In the genomic region with DNA sequence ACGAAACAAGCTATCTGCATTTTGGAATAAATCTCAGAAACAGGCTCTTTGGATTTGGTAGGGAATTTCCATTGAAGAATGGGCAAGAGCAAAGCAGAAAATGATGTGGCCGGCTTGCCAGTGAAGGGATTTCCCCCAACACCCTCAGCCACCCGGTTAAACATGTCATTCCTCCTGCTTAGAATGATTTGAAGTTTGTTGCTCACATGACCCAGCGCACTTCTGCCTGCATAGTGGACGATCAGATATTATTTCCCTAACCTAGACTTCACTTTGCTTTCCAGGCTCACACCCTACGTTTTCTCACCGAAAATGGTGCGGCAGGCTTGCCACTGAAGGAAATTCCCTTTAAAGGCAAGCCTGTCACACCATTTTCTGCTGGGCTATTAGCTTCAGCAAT, we compare ENCODE assay signal across 21 cellular contexts.
DNase-seq lines count a peak whose midpoint lies in the region; ATAC-seq, FAIRE-seq and TF ChIP-seq lines count a peak whose summit lies in the region.
"Had no signal": no experiment of that assay in that cellular context is flagged by ENCODE, and none has a peak within 500 bp of the region (broad histone marks: within the 10 kb centered on the region; RNA-seq: fewer than 3 reads in every experiment).

No MANE protein-coding gene starts in this region.

- H3K36me3 ChIP-seq in astrocyte (ENCODE audit: insufficient read depth, low read length) (peaks cover 32% of the 10 kb centered on the region), mesenchymal stem cell (ENCODE audit: control insufficient read depth in 1 of 2, insufficient read depth in 2 of 2, low read depth in 1 of 2, low read length in 2 of 2) (peaks cover 14 to 81% of the 10 kb centered on the region in 2 experiments), osteoblast (ENCODE audit: insufficient read depth, low read length) (peaks cover 70% of the 10 kb centered on the region)
- H3K36me3 ChIP-seq: BLaER1 had no signal

- H3K4me3 ChIP-seq in astrocyte (ENCODE audit: insufficient read depth, low read depth, low read length) (no peak overlapping the region), mesenchymal stem cell (ENCODE audit: insufficient read depth in 1 of 2, low read depth in 1 of 2, low read length in 2 of 2) (no peak overlapping the region), osteoblast (ENCODE audit: insufficient read depth, low read length) (no peak overlapping the region), foreskin fibroblast (ENCODE audit: low read depth in 1 of 2, low read length in 2 of 2) (no peak overlapping the region)
- H3K4me3 ChIP-seq: A549, BLaER1 had no signal

- no peak overlapping the region for H4K8ac ChIP-seq in mesenchymal stem cell (ENCODE audit: low read length)

- no peak overlapping the region for H2BK120ac ChIP-seq in mesenchymal stem cell (ENCODE audit: low read depth, low read length)

- 92% methylated on average over 8 of the region's 8 CpGs for WGBS in mesenchymal stem cell

- H3K14ac ChIP-seq in mesenchymal stem cell (ENCODE audit: low read length in 2 of 2) = no peak overlapping the region

- TF ChIP-seq CTCF in astrocyte (IDR thresholded peaks at IDR 0.05; ENCODE audit: insufficient read depth, low read depth, low read length) (no peak), osteoblast (IDR thresholded peaks at IDR 0.05; ENCODE audit: extremely low read depth, low read depth, low read length) (no peak), foreskin fibroblast (IDR thresholded peaks at IDR 0.05; ENCODE audit: low read depth, low read length) (no peak)

- no peak overlapping the region for H4K91ac ChIP-seq in mesenchymal stem cell (ENCODE audit: low read length)

- no peaks in the 10 kb centered on the region for H3K79me1 ChIP-seq in mesenchymal stem cell (replicated peaks; ENCODE audit: low read length, poor library complexity, severe bottlenecking)

- H2AFZ ChIP-seq in astrocyte (ENCODE audit: low read depth, low read length) (no peak overlapping the region), mesenchymal stem cell (ENCODE audit: low read depth, low read length) (no peak overlapping the region), osteoblast (ENCODE audit: low read length) (no peak overlapping the region)

- no peaks in the 10 kb centered on the region for H3K9me3 ChIP-seq in astrocyte (ENCODE audit: insufficient read depth, low read depth, low read length)
- H3K9me3 ChIP-seq in mesenchymal stem cell (ENCODE audit: control insufficient read depth, low read length) = no peaks in the 10 kb centered on the region
- no peaks in the 10 kb centered on the region for H3K9me3 ChIP-seq in osteoblast (ENCODE audit: low read depth, low read length)
- H3K9me3 ChIP-seq: A549 had no signal

- no peak overlapping the region for H3K9ac ChIP-seq in astrocyte (ENCODE audit: low read length)
- no peak overlapping the region for H3K9ac ChIP-seq in mesenchymal stem cell (ENCODE audit: low read length)
- H3K9ac ChIP-seq: BLaER1 had no signal

- no peaks in the 10 kb centered on the region for H3K9me3 Mint-ChIP-seq in astrocyte (ENCODE audit: unreplicated experiment)
- H3K9me3 Mint-ChIP-seq: H9 had no signal

- H2BK12ac ChIP-seq in mesenchymal stem cell (ENCODE audit: low read length in 2 of 2) = peak overlapping the region in 1 of 2 experiments; percentile 84

- H3K27ac Mint-ChIP-seq in astrocyte (ENCODE audit: unreplicated experiment) = peak overlapping the region; percentile 9
- H3K27ac Mint-ChIP-seq: CD14-positive monocyte; CD4-positive, alpha-beta memory T cell; H9 had no signal

- H3K27me3 Mint-ChIP-seq in astrocyte (ENCODE audit: low read depth, unreplicated experiment) = no peaks in the 10 kb centered on the region
- H3K27me3 Mint-ChIP-seq: CD4-positive, alpha-beta memory T cell had no signal

- in situ Hi-C loops in Caki2 (cut with HindIII; ENCODE audit: low pct_unique_long_range_greater_than_20kb, low sequenced_read_pairs) = no loop called here

- FAIRE-seq in astrocyte (lab: Jason Lieb, UNC) (no peak), urothelium cell line (lab: Jason Lieb, UNC) (no peak)
- FAIRE-seq: A549, GM12892, GM18507, H1, HepG2 had no signal

- H4K20me1 ChIP-seq in astrocyte (ENCODE audit: insufficient read depth, low read length) (no peaks in the 10 kb centered on the region), osteoblast (ENCODE audit: insufficient read depth, low read length) (peaks cover 3% of the 10 kb centered on the region)
- H4K20me1 ChIP-seq: BLaER1 had no signal

- peaks cover 27% of the 10 kb centered on the region for H3K36me3 Mint-ChIP-seq in astrocyte (ENCODE audit: low read depth, unreplicated experiment)
- H3K36me3 Mint-ChIP-seq: CD14-positive monocyte; CD4-positive, alpha-beta memory T cell had no signal

- no peak overlapping the region for H2AK5ac ChIP-seq in mesenchymal stem cell (ENCODE audit: low read length, severe bottlenecking)

- H3K4me3 Mint-ChIP-seq in astrocyte (ENCODE audit: unreplicated experiment) = no peak overlapping the region
- H3K4me3 Mint-ChIP-seq: CD14-positive monocyte; CD4-positive, alpha-beta memory T cell; H9 had no signal

- H2BK15ac ChIP-seq in mesenchymal stem cell (ENCODE audit: low read depth, poor library complexity, severe bottlenecking) = no peak overlapping the region

- H3K4me2 ChIP-seq in astrocyte (ENCODE audit: low read length) (no peak overlapping the region), mesenchymal stem cell (ENCODE audit: low read length, poor library complexity, severe bottlenecking) (no peak overlapping the region), osteoblast (ENCODE audit: insufficient read depth, low read length) (no peak overlapping the region)
- H3K4me2 ChIP-seq: BLaER1 had no signal

- H3K4me1 ChIP-seq in astrocyte (ENCODE audit: insufficient read depth, low read length) = peaks cover 11% of the 10 kb centered on the region
- no peaks in the 10 kb centered on the region for H3K4me1 ChIP-seq in mesenchymal stem cell (ENCODE audit: control insufficient read depth, insufficient read depth, low read depth, low read length)
- H3K4me1 ChIP-seq in osteoblast (ENCODE audit: insufficient read depth, low read length) = peaks cover 29% of the 10 kb centered on the region
- H3K4me1 ChIP-seq: BLaER1 had no signal

- peak overlapping the region; percentile 82 for H3K27ac ChIP-seq in astrocyte (ENCODE audit: low read depth, low read length)
- H3K27ac ChIP-seq in mesenchymal stem cell (ENCODE audit: low read length, poor library complexity, severe bottlenecking) = no peak overlapping the region
- peak overlapping the region; percentile 92 for H3K27ac ChIP-seq in osteoblast (ENCODE audit: low read depth, low read length)
- H3K27ac ChIP-seq: 22Rv1, BLaER1 had no signal

- H3K18ac ChIP-seq in mesenchymal stem cell (ENCODE audit: low read depth in 1 of 2, low read length in 2 of 2) = peak overlapping the region in 1 of 2 experiments; percentile 78

- H3K4me1 Mint-ChIP-seq in astrocyte (ENCODE audit: low read depth, unreplicated experiment) = peaks cover 18% of the 10 kb centered on the region
- H3K4me1 Mint-ChIP-seq: CD14-positive monocyte; CD4-positive, alpha-beta memory T cell; H9 had no signal

- no peak overlapping the region for H2BK5ac ChIP-seq in mesenchymal stem cell (ENCODE audit: low read depth, low read length, poor library complexity, severe bottlenecking)

- H3K79me2 ChIP-seq in astrocyte (ENCODE audit: insufficient read depth, low read length) (no peaks in the 10 kb centered on the region), osteoblast (ENCODE audit: insufficient read depth, low read length) (peaks cover 4% of the 10 kb centered on the region)

- H3K4ac ChIP-seq in mesenchymal stem cell (ENCODE audit: low read depth in 1 of 2, low read length in 2 of 2) = peak overlapping the region in 1 of 2 experiments; percentile 2

- peak; percentile 10 for DNase-seq in Caki2 (ENCODE audit: low read depth)
- DNase-seq in astrocyte (ENCODE audit: low read depth) = no peak
- DNase-seq in mesenchymal stem cell = peak; percentile 26
- no peak for DNase-seq in osteoblast (ENCODE audit: insufficient read length, low spot score, missing footprints)
- no peak for DNase-seq in left lobe of liver (ENCODE audit: low spot score)
- no peak for DNase-seq in foreskin fibroblast
- no peak for DNase-seq in urothelium cell line (ENCODE audit: low spot score)
- no peak for DNase-seq in effector CD8-positive, alpha-beta T cell (lab: John Stamatoyannopoulos, UW)
- DNase-seq: Calu3; CD4-positive, alpha-beta memory T cell; DND-41; EL had no signal

- H3K27me3 ChIP-seq in astrocyte (ENCODE audit: insufficient read depth, low read length) (no peaks in the 10 kb centered on the region), mesenchymal stem cell (ENCODE audit: control insufficient read depth in 1 of 2, insufficient read depth in 1 of 2, low read length in 2 of 2) (no peaks in the 10 kb centered on the region), osteoblast (ENCODE audit: insufficient read depth, low read length) (no peaks in the 10 kb centered on the region)
- H3K27me3 ChIP-seq: BLaER1 had no signal

- no peak overlapping the region for H3K23ac ChIP-seq in mesenchymal stem cell (ENCODE audit: low read length in 2 of 2)

- ATAC-seq in left lobe of liver = no peak
- ATAC-seq: HepG2 had no signal

Comparison
In these comparisons a context has a peak if more than half of its experiments do, and no peak if none do; other contexts are left out.
1. DNase-seq: peak in Caki2 (single experiment) and mesenchymal stem cell (single experiment); none in astrocyte (single experiment), osteoblast (single experiment), left lobe of liver (single experiment), foreskin fibroblast (0 of 2), urothelium cell line (single experiment) and effector CD8-positive, alpha-beta T cell (single experiment).